Comparison of ENCODE assay signal across 10 cellular contexts in the genomic region with DNA sequence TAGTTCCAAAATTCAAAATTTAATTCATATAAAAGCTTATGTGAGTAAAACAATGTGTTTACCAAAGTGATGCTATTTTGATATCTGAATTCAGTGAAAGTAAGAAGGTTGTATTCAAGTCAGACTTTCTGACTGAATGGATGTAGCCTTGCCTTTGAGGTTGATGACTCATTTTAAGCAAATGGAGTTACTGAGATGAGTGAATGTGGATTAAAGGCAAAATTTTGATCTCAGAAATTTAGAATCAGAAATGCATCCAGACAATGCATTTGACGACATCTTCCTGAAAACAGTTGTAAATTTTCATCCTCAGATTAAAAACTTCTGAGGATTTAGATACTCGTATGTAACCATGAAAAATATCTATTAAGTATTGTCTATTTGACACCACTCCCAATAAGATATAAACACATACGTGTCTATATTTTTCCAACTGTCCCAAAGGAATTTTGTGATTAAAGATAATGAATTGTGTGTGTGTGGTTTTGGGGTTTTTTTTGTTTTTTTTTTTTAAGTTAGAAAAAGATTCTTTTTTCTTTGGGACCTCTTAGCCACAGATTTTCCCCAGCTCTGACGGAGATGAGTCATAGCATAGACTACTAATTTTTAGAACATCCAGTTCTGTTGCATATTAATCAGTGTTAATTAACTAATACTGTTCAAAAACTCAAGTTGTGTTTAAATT. TPM values are rescaled to one million over a fixed set of nuclear protein-coding genes. Genes with fewer than 3 reads are reported as not detected.
DNase-seq lines count a peak whose midpoint lies in the region; ATAC-seq and TF ChIP-seq lines count a peak whose summit lies in the region.
"Had no signal": no experiment of that assay in that cellular context is flagged by ENCODE, and none has a peak within 500 bp of the region (broad histone marks: within the 10 kb centered on the region; RNA-seq: fewer than 3 reads in every experiment).

No MANE protein-coding gene starts in this region.

- ATAC-seq in GM18870 (IDR thresholded peaks at IDR 0.05; ENCODE audit: unreplicated experiment) (peak; percentile 88), HG02870 (IDR thresholded peaks at IDR 0.05; ENCODE audit: unreplicated experiment) (peak; percentile 90), natural killer cell (peak in 1 of 3 donors; percentile 46)

- peaks cover 4% of the 10 kb centered on the region for H3K36me3 Mint-ChIP-seq in natural killer cell

- H3K9ac ChIP-seq in SK-N-SH = no peak overlapping the region

- TF ChIP-seq RAD21 in SK-N-SH (IDR thresholded peaks at IDR 0.05; ENCODE audit: low read length) = no peak

- peaks cover 39 to 58% of the 10 kb centered on the region in 2 donors for H3K4me1 Mint-ChIP-seq in natural killer cell

- POLR2A ChIA-PET in SK-N-SH (lab: Yijun Ruan, JAX) = no interaction called here

- 66% methylated on average over 4 of the region's 4 CpGs for WGBS in SK-N-SH (ENCODE audit: low lambda C conversion rate)

- no peaks in the 10 kb centered on the region for H3K79me2 ChIP-seq in SK-N-SH (ENCODE audit: insufficient read depth)

- TF ChIP-seq CTCF in SK-N-SH (IDR thresholded peaks at IDR 0.05) (no peak), natural killer cell (IDR thresholded peaks at IDR 0.05) (no peak)

- no peak overlapping the region for H3K4me3 ChIP-seq in SK-N-SH (ENCODE audit: low read depth in 2 of 2, low read length in 1 of 2)

- peak overlapping the region in 1 of 2 experiments; percentile 37; a peak in 1 of 4 replicates for H3K27ac ChIP-seq in SK-N-SH (ENCODE audit: low read depth in 2 of 2, low read length in 1 of 2)

- H3K4me1 ChIP-seq in SK-N-SH (ENCODE audit: control insufficient read depth in 1 of 2, insufficient read depth in 2 of 2, low read depth in 1 of 2, low read length in 1 of 2) = peaks cover 0 to 10% of the 10 kb centered on the region in 2 experiments; a peak in 1 of 4 replicates

- TF ChIP-seq EP300 in SK-N-SH (IDR thresholded peaks at IDR 0.05; ENCODE audit: borderline replicate concordance in 1 of 2, low read depth in 1 of 2, low read length in 1 of 2) = no peak

- peaks cover 5 to 9% of the 10 kb centered on the region in 2 experiments for H3K36me3 ChIP-seq in SK-N-SH (replicated peaks in 1 of 2; ENCODE audit: control insufficient read depth in 1 of 2, insufficient read depth in 2 of 2, low read length in 1 of 2)

- intact Hi-C loops in natural killer cell (cut with micrococcal nuclease) (no loop called here), posterior cingulate gyrus (cut with DNase I) (no loop called here)

- no peak for DNase-seq in SK-N-SH
- no peak for DNase-seq in natural killer cell
- no peak for DNase-seq in posterior cingulate gyrus
- no peak for DNase-seq in UCSD-AML1 (lab: John Stamatoyannopoulos, UW; ENCODE audit: unreplicated experiment)
- DNase-seq in NCI-H1694 treated with DMSO at 0.1 percent for 48 hours (lab: John Stamatoyannopoulos, UW) = no peak
- no peak for DNase-seq in stimulated activated CD8-positive, alpha-beta memory T cell treated with anti-CD3 and anti-CD28 coated beads, Interleukin-4, amount 100 ng/mL, for 48 hours

- no peak overlapping the region for H2AFZ ChIP-seq in SK-N-SH (ENCODE audit: low read depth)

- no peaks in the 10 kb centered on the region for H3K9me3 Mint-ChIP-seq in natural killer cell
- H3K9me3 Mint-ChIP-seq: IgD-negative memory B cell, nephron had no signal

- no peaks in the 10 kb centered on the region for H4K20me1 ChIP-seq in SK-N-SH (ENCODE audit: insufficient read depth)

- no peaks in the 10 kb centered on the region for H3K27me3 ChIP-seq in SK-N-SH (ENCODE audit: insufficient read depth)

- peak overlapping the region; percentile 25 for H3K4me3 Mint-ChIP-seq in natural killer cell
- H3K4me3 Mint-ChIP-seq: IgD-negative memory B cell, nephron had no signal

- no peak overlapping the region for H3K4me2 ChIP-seq in SK-N-SH

- CTCF ChIA-PET in SK-N-SH (lab: Yijun Ruan, JAX) = no interaction called here

- H3K9me3 ChIP-seq in SK-N-SH = no peaks in the 10 kb centered on the region

- H3K27me3 Mint-ChIP-seq in natural killer cell (ENCODE audit: low read depth in 2 of 2) = no peaks in the 10 kb centered on the region
- H3K27me3 Mint-ChIP-seq: IgD-negative memory B cell had no signal

- peaks cover 17% of the 10 kb centered on the region for H3F3A ChIP-seq in SK-N-SH (replicated peaks; ENCODE audit: insufficient read depth)

- H3K27ac Mint-ChIP-seq in natural killer cell = peak overlapping the region; percentile 74
- H3K27ac Mint-ChIP-seq: IgD-negative memory B cell, nephron had no signal

- H3K9me2 ChIP-seq in SK-N-SH = no peaks in the 10 kb centered on the region

TF ChIP-seq in SK-N-SH, 30 proteins besides CTCF, POLR2A, EP300 and RAD21:
- TF ChIP-seq NRF1 (IDR thresholded peaks at IDR 0.05; ENCODE audit: low read depth, low read length) (no peak), MEF2A (IDR thresholded peaks at IDR 0.05; ENCODE audit: borderline replicate concordance, low read depth) (no peak), GABPA (IDR thresholded peaks at IDR 0.05; ENCODE audit: low read depth) (no peak), ELF1 (IDR thresholded peaks at IDR 0.05) (no peak), FOSL2 (IDR thresholded peaks at IDR 0.05; ENCODE audit: borderline replicate concordance, low read depth) (peak; percentile 65; the same call in 1 of the 2 replicates), JUND (IDR thresholded peaks at IDR 0.05) (peak; percentile 56), RCOR1 (IDR thresholded peaks at IDR 0.05; ENCODE audit: low read length) (no peak)
- TF ChIP-seq, protein P1, sequence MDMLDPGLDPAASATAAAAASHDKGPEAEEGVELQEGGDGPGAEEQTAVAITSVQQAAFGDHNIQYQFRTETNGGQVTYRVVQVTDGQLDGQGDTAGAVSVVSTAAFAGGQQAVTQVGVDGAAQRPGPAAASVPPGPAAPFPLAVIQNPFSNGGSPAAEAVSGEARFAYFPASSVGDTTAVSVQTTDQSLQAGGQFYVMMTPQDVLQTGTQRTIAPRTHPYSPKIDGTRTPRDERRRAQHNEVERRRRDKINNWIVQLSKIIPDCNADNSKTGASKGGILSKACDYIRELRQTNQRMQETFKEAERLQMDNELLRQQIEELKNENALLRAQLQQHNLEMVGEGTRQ (IDR thresholded peaks at IDR 0.05; ENCODE audit: borderline replicate concordance, low read depth, low read length) = no peak

RNA-seq across cellular contexts. Expression of a gene that starts 34.4 kb away (rescaled TPM):
- polyA plus RNA-seq in SK-N-SH (2012; rRNA removed) = 12.2 and 14.1 TPM in 2 replicates
- polyA plus RNA-seq in SK-N-SH (2012; cell fraction: cytosol; rRNA removed) = 13.4 and 15.2 TPM in 2 replicates
- 16.3 and 23.9 TPM in 2 replicates for polyA plus RNA-seq in SK-N-SH (2012; cell fraction: nucleus; rRNA removed)
- total RNA-seq in natural killer cell = 100 to 1,000 TPM; 144 to 235 (median 163) TPM
